1 cellular context compared by ENCODE assay signal in genomic region chr1:241519308-241520079, GRCh38.
TF ChIP-seq lines count a peak whose summit lies in the region.

FH (minus strand) TSS chr1:241519755; CDS start chr1:241519722, 33 bp downstream.

TF ChIP-seq in GM12878, 131 proteins besides CTCF, POLR2A, EP300 and RAD21 (continued from another document):
- TF ChIP-seq SIN3A (IDR thresholded peaks at IDR 0.05; ENCODE audit: low read depth, low read length) (peak; percentile 39; the same call in 1 of the 2 replicates), TAF1 (IDR thresholded peaks at IDR 0.05; ENCODE audit: borderline replicate concordance, low read depth, low read length) (peak; percentile 73; the same call in 1 of the 2 replicates), NR2C2 (IDR thresholded peaks at IDR 0.05; ENCODE audit: borderline replicate concordance, control insufficient read depth, insufficient read length, low read depth) (no peak), JUND (IDR thresholded peaks at IDR 0.05; ENCODE audit: low read depth, low read length) (no peak), IRF4 (IDR thresholded peaks at IDR 0.05; ENCODE audit: low read depth, low read length) (no peak)
TF ChIP-seq in GM12878: peak in this region for 37.
